ENCODE assay signal across 14 cellular contexts in genomic region chr14:99244299-99244959, GRCh38. TPM values are rescaled to one million over a fixed set of nuclear protein-coding genes. Genes with fewer than 3 reads are reported as not detected.
DNase-seq lines count a peak whose midpoint lies in the region; ATAC-seq and TF ChIP-seq lines count a peak whose summit lies in the region.
"Had no signal": no experiment of that assay in that cellular context is flagged by ENCODE, and none has a peak within 500 bp of the region (broad histone marks: within the 10 kb centered on the region; RNA-seq: fewer than 3 reads in every experiment).

No MANE protein-coding gene starts in this region.

- H3K4me3 Mint-ChIP-seq in stimulated activated naive CD8-positive, alpha-beta T cell treated with anti-CD3 and anti-CD28 coated beads, Interleukin-15, Interleukin-2, amounts not matched to agents 100 ng/mL and 50 ng/mL, for 24 hours: peak overlapping the region; percentile 87
- H3K4me3 Mint-ChIP-seq in brain: peak overlapping the region; percentile 39 to 84 (median 75)
- H3K4me3 Mint-ChIP-seq: HFFc6 had no signal

- DNase-seq in stimulated activated naive CD8-positive, alpha-beta T cell treated with anti-CD3 and anti-CD28 coated beads, Interleukin-15, Interleukin-2, amounts not matched to agents 100 U/mL and 50 U/mL, for 24 hours: no peak
- no peak for DNase-seq in LoVo (ENCODE audit: low spot score)
- no peak for DNase-seq in HuH-7 (ENCODE audit: low spot score)
- DNase-seq in H4 (ENCODE audit: low spot score): no peak
- DNase-seq: DMS53, HFFc6, hypothalamus, NCI-H1105, NCI-H345, upper lobe of right lung had no signal

- ATAC-seq in stimulated activated naive CD8-positive, alpha-beta T cell treated with anti-CD3 and anti-CD28 coated beads, Interleukin-15, Interleukin-2, amounts not matched to agents 100 U/mL and 50 U/mL, for 24 hours: no peak
- ATAC-seq in GM19395 (IDR thresholded peaks at IDR 0.05; ENCODE audit: unreplicated experiment): no peak
- ATAC-seq: upper lobe of right lung had no signal

- no peak overlapping the region for H3K4me3 ChIP-seq in muscle layer of duodenum (ENCODE audit: low read depth in 1 of 2, low read length in 2 of 2)
- H3K4me3 ChIP-seq: upper lobe of right lung had no signal

- no peaks in the 10 kb centered on the region for H3K27me3 Mint-ChIP-seq in stimulated activated naive CD8-positive, alpha-beta T cell treated with anti-CD3 and anti-CD28 coated beads, Interleukin-15, Interleukin-2, amounts not matched to agents 100 ng/mL and 50 ng/mL, for 24 hours
- H3K27me3 Mint-ChIP-seq in brain: no peaks in the 10 kb centered on the region

- H3K9me3 Mint-ChIP-seq in stimulated activated naive CD8-positive, alpha-beta T cell treated with anti-CD3 and anti-CD28 coated beads, Interleukin-15, Interleukin-2, amounts not matched to agents 100 ng/mL and 50 ng/mL, for 24 hours: no peaks in the 10 kb centered on the region
- no peaks in the 10 kb centered on the region for H3K9me3 Mint-ChIP-seq in brain
- H3K9me3 Mint-ChIP-seq: HFFc6 had no signal

- H3K4me1 ChIP-seq in muscle layer of duodenum (ENCODE audit: control insufficient read depth in 1 of 2, insufficient read depth in 2 of 2, low read length in 2 of 2): peaks cover 0 to 15% of the 10 kb centered on the region in 2 donors
- H3K4me1 ChIP-seq: upper lobe of right lung had no signal

- H3K9me3 ChIP-seq in muscle layer of duodenum (ENCODE audit: control insufficient read depth in 1 of 2, low read length in 2 of 2): no peaks in the 10 kb centered on the region
- H3K9me3 ChIP-seq: upper lobe of right lung had no signal

- peaks cover 16% of the 10 kb centered on the region for H3K36me3 Mint-ChIP-seq in stimulated activated naive CD8-positive, alpha-beta T cell treated with anti-CD3 and anti-CD28 coated beads, Interleukin-15, Interleukin-2, amounts not matched to agents 100 ng/mL and 50 ng/mL, for 24 hours (ENCODE audit: low read depth)
- H3K36me3 Mint-ChIP-seq in brain: peaks cover 1% of the 10 kb centered on the region

- H3K27me3 ChIP-seq in muscle layer of duodenum (ENCODE audit: low read depth, low read length): peaks cover 22% of the 10 kb centered on the region

- no peaks in the 10 kb centered on the region for H3K36me3 ChIP-seq in muscle layer of duodenum (ENCODE audit: control insufficient read depth in 1 of 2, insufficient read depth in 2 of 2, low read length in 2 of 2)
- H3K36me3 ChIP-seq: upper lobe of right lung had no signal

- peaks cover 91% of the 10 kb centered on the region for H3K4me1 Mint-ChIP-seq in stimulated activated naive CD8-positive, alpha-beta T cell treated with anti-CD3 and anti-CD28 coated beads, Interleukin-15, Interleukin-2, amounts not matched to agents 100 ng/mL and 50 ng/mL, for 24 hours (ENCODE audit: low read depth)
- peaks cover 90% of the 10 kb centered on the region for H3K4me1 Mint-ChIP-seq in brain

- TF ChIP-seq CTCF in brain (conservative IDR thresholded peaks at IDR 0.05): no peak

- H3K27ac Mint-ChIP-seq in stimulated activated naive CD8-positive, alpha-beta T cell treated with anti-CD3 and anti-CD28 coated beads, Interleukin-15, Interleukin-2, amounts not matched to agents 100 ng/mL and 50 ng/mL, for 24 hours: peak overlapping the region; percentile 96
- peak overlapping the region; percentile 16 to 90 (median 88) for H3K27ac Mint-ChIP-seq in brain
- H3K27ac Mint-ChIP-seq: HFFc6 had no signal

- H3K27ac ChIP-seq in muscle layer of duodenum (ENCODE audit: low read length): peak overlapping the region; percentile 14

RNA-seq across cellular contexts. Expression of gene BCL11B, which starts 27.6 kb away (rescaled TPM):
- polyA plus RNA-seq in brain (ENCODE audit: insufficient read depth, low read depth, low replicate concordance): 1.6 TPM
- total RNA-seq in H4 (2014; rRNA removed; shearing (Covaris generic)): 0.90 and 1.4 TPM in 2 replicates
